8 cellular contexts compared by ENCODE assay signal in the genomic region with DNA sequence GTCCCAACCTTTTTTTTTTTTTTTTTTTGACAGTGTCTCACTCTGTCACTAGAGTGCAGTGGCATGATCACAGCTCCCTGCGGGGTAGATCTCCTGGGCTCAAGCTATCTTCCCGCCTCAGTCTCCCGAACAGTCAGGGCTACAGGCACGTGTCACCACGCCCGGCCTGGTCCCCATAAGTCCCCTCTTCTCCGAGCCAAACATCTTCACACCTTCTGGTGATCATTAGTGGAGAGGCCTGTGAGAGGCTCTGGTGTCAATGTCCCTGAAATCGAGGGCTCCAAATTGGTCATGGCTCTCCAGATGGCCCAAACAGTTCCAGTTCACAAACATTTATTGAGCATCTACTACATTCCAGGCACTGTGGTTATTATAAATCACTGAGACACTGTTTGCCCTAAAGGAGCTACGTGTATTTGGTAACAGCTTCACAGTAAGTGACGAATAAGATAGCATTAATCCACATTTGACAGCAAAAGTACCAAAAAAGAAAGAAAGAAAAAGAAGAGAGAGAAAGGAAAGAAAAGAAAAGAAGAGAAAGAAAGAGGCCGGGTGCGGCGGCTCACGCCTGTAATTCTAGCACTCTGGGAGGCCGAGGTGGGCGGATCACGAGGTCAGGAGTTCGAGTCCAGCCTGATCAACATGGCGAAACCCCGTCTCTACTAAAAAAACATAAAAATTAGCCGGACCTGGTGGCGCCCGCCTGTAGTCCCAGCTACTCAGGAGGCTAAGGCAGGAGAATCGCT. TPM values are rescaled to one million over a fixed set of nuclear protein-coding genes. Genes with fewer than 3 reads are reported as not detected.
DNase-seq lines count a peak whose midpoint lies in the region; ATAC-seq and TF ChIP-seq lines count a peak whose summit lies in the region.

No MANE protein-coding gene starts in this region.

- H3K4me3 ChIP-seq in astrocyte of the spinal cord (ENCODE audit: low read depth, low read length): peak overlapping the region; percentile 80
- no peak overlapping the region for H3K4me3 ChIP-seq in lung
- peak overlapping the region; percentile 69 to 76 for H3K4me3 ChIP-seq in tibial artery

- peaks cover 2 to 4% of the 10 kb centered on the region in 2 donors for H3K4me1 ChIP-seq in lung (ENCODE audit: control insufficient read depth in 2 of 2, insufficient read depth in 2 of 2, low read length in 2 of 2)
- peaks cover 0 to 41% (median 20%) of the 10 kb centered on the region in 4 donors for H3K4me1 ChIP-seq in tibial artery

- H3K27ac ChIP-seq in lung (ENCODE audit: low read depth in 1 of 2, low read length in 1 of 2) (peak overlapping the region; percentile 71 to 93), tibial artery (peak overlapping the region; percentile 86 to 91)

- peak overlapping the region; percentile 97 for H3K27ac Mint-ChIP-seq in activated CD4-positive, alpha-beta T cell treated with anti-CD3 and anti-CD28 coated beads for 36 hours

- intact Hi-C loops in activated CD4-positive, alpha-beta T cell treated with anti-CD3 and anti-CD28 coated beads for 36 hours (cut with DNase I, micrococcal nuclease): loop anchor here (1.0 to 10.0 kb wide), 14 partner anchors 28 to 1220 kb away; a partner anchor contains a TSS
- intact Hi-C loops in tibial artery (cut with DNase I; ENCODE audit: low total_unique reads): no loop called here

- H3K9me3 Mint-ChIP-seq in activated CD4-positive, alpha-beta T cell treated with anti-CD3 and anti-CD28 coated beads for 36 hours (ENCODE audit: low read depth): no peaks in the 10 kb centered on the region

- H3K27me3 Mint-ChIP-seq in activated CD4-positive, alpha-beta T cell treated with anti-CD3 and anti-CD28 coated beads for 36 hours: no peaks in the 10 kb centered on the region

- peak; percentile 2 for ATAC-seq in activated CD4-positive, alpha-beta T cell treated with anti-CD3 and anti-CD28 coated beads for 36 hours
- ATAC-seq in lung (ENCODE audit: insufficient read depth, low FRiP score) (no peak), HG02759 (IDR thresholded peaks at IDR 0.05; ENCODE audit: unreplicated experiment) (no peak)

- 55 to 59% methylated on average over 24 of the region's 24 CpGs for WGBS in lung, 2 donors

- TF ChIP-seq CTCF in astrocyte of the spinal cord (IDR thresholded peaks at IDR 0.05; ENCODE audit: low read depth, low read length): no peak
- no peak for TF ChIP-seq CTCF in lung (IDR thresholded peaks at IDR 0.05; ENCODE audit: control extremely low read depth, extremely low read depth)
- TF ChIP-seq CTCF in tibial artery (IDR thresholded peaks at IDR 0.05): no peak

- H3K36me3 Mint-ChIP-seq in activated CD4-positive, alpha-beta T cell treated with anti-CD3 and anti-CD28 coated beads for 36 hours (ENCODE audit: low read depth): peaks cover 24% of the 10 kb centered on the region

- no peaks in the 10 kb centered on the region for H3K9me3 ChIP-seq in lung (ENCODE audit: control insufficient read depth in 2 of 2, insufficient read depth in 1 of 2, low read length in 1 of 2)
- H3K9me3 ChIP-seq in tibial artery: no peaks in the 10 kb centered on the region

- peak; percentile 31 for DNase-seq in activated CD4-positive, alpha-beta T cell treated with anti-CD3 and anti-CD28 coated beads for 36 hours
- DNase-seq in activated CD4-positive, alpha-beta T cell treated with anti-CD3 and anti-CD28 coated beads, Interleukin-2, amount 50 U/mL, for 1 hour: no peak
- no peak for DNase-seq in astrocyte of the spinal cord (ENCODE audit: low read depth, low spot score)
- DNase-seq in lung (ENCODE audit: low spot score): no peak
- no peak for DNase-seq in tibial artery
- DNase-seq in DMS153 treated with DMSO at 0.1 percent for 48 hours (lab: John Stamatoyannopoulos, UW; ENCODE audit: unreplicated experiment): no peak
- DNase-seq in NCI-H748 treated with DMSO at 0.1 percent for 48 hours (lab: John Stamatoyannopoulos, UW): no peak

- H3K27me3 ChIP-seq in lung (ENCODE audit: control insufficient read depth, insufficient read depth): no peaks in the 10 kb centered on the region
- no peaks in the 10 kb centered on the region for H3K27me3 ChIP-seq in tibial artery

- CTCF ChIA-PET in activated CD4-positive, alpha-beta T cell treated with anti-CD3 and anti-CD28 coated beads for 36 hours (lab: Charles Lee): interaction anchor here (1.2 to 2.8 kb wide), 4 partner anchors 10 to 72 kb away, joined by 3 to 15 read pairs (median 4); no protein-coding TSS in a partner anchor

- peaks cover 5 to 10% of the 10 kb centered on the region in 2 donors for H3K36me3 ChIP-seq in lung (ENCODE audit: control insufficient read depth in 2 of 2, insufficient read depth in 2 of 2, low read length in 2 of 2)
- peaks cover 14 to 19% (median 18%) of the 10 kb centered on the region in 3 donors for H3K36me3 ChIP-seq in tibial artery

- POLR2A ChIA-PET in activated CD4-positive, alpha-beta T cell treated with anti-CD3 and anti-CD28 coated beads for 36 hours (lab: Charles Lee): interaction anchor here (0.7 to 1.6 kb wide), 5 partner anchors 8 to 967 kb away, joined by 3 to 4 read pairs (median 3); a partner anchor contains a TSS

- H3K4me1 Mint-ChIP-seq in activated CD4-positive, alpha-beta T cell treated with anti-CD3 and anti-CD28 coated beads for 36 hours: peaks cover 16% of the 10 kb centered on the region

- in situ Hi-C loops in astrocyte of the spinal cord (cut with HindIII; ENCODE audit: low sequenced_read_pairs): no loop called here

- H3K4me3 Mint-ChIP-seq in activated CD4-positive, alpha-beta T cell treated with anti-CD3 and anti-CD28 coated beads for 36 hours: peak overlapping the region; percentile 99

RNA-seq across cellular contexts. Expression of a gene that starts 0.9 kb away (rescaled TPM):
- 10 to 100 TPM; 51.9 to 70.6 TPM for total RNA-seq in activated CD4-positive, alpha-beta T cell treated with anti-CD3 and anti-CD28 coated beads for 36 hours
- 10 to 100 TPM; 25.9 to 44.4 TPM for total RNA-seq in lung
- 10 to 100 TPM; 26.1 to 56.1 TPM for polyA plus RNA-seq in lung

RNA-seq across cellular contexts. Expression of a gene that starts 8.1 kb away (rescaled TPM):
- not detected for total RNA-seq in activated CD4-positive, alpha-beta T cell treated with anti-CD3 and anti-CD28 coated beads for 36 hours
- 10 to 100 TPM; 11.4 to 25.1 TPM for total RNA-seq in lung
- polyA plus RNA-seq in lung: 10 to 100 TPM in 1 of 2 donors, 1 to 10 TPM in 1; 9.6 to 24.9 TPM

RNA-seq across cellular contexts. Expression of a gene that starts 28.0 kb away (rescaled TPM):
- total RNA-seq in activated CD4-positive, alpha-beta T cell treated with anti-CD3 and anti-CD28 coated beads for 36 hours: 10 to 100 TPM; 44.9 to 49.2 TPM
- 10 to 100 TPM; 40.7 to 74.9 TPM for total RNA-seq in lung
- polyA plus RNA-seq in lung: 10 to 100 TPM; 45.9 to 49.2 TPM

RNA-seq across cellular contexts. Expression of a gene that starts 56.0 kb away (rescaled TPM):
- under 1 TPM; 0.30 to 0.49 TPM for total RNA-seq in activated CD4-positive, alpha-beta T cell treated with anti-CD3 and anti-CD28 coated beads for 36 hours
- total RNA-seq in lung: 100 to 1,000 TPM; 150 to 219 TPM
- polyA plus RNA-seq in lung: 100 to 1,000 TPM; 143 to 148 TPM

Comparison
In these comparisons a context has a peak if more than half of its experiments do, and no peak if none do; other contexts are left out.
1. RNA of a gene that starts 8.1 kb away (total RNA-seq): 11.4 to 25.1 TPM in lung; not detected in activated CD4-positive, alpha-beta T cell treated with anti-CD3 and anti-CD28 coated beads for 36 hours; every median in the first group is over 10 times any median in the second.